1 cellular context compared by ENCODE assay signal in the genomic region with DNA sequence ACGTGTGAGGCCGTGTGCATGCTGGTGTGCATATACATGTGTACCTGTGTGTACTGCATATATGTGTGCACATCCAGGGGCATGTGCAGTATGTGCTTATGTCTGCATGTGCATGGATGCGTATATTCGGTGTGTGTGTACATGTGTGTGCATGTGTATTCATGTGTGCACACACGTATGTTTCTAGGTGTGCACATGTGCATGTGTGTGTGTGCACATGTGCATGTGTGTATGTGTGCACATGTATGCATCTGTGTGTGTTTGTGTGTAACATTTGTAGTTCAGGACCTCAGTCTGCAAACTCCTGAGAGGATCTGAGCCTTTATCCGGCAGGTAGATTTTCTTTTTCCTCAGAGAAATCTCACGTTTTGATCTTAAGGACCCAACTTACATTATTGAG.
TF ChIP-seq lines count a peak whose summit lies in the region.

No MANE protein-coding gene starts in this region.

TF ChIP-seq in HepG2, 621 proteins besides CTCF, POLR2A, EP300 and RAD21 (continued from another document):
- TF ChIP-seq, protein P1, sequence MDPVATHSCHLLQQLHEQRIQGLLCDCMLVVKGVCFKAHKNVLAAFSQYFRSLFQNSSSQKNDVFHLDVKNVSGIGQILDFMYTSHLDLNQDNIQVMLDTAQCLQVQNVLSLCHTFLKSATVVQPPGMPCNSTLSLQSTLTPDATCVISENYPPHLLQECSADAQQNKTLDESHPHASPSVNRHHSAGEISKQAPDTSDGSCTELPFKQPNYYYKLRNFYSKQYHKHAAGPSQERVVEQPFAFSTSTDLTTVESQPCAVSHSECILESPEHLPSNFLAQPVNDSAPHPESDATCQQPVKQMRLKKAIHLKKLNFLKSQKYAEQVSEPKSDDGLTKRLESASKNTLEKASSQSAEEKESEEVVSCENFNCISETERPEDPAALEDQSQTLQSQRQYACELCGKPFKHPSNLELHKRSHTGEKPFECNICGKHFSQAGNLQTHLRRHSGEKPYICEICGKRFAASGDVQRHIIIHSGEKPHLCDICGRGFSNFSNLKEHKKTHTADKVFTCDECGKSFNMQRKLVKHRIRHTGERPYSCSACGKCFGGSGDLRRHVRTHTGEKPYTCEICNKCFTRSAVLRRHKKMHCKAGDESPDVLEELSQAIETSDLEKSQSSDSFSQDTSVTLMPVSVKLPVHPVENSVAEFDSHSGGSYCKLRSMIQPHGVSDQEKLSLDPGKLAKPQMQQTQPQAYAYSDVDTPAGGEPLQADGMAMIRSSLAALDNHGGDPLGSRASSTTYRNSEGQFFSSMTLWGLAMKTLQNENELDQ (CRISPR knock-in tag; IDR thresholded peaks at IDR 0.05; ENCODE audit: borderline replicate concordance), result no peak
- no peak for TF ChIP-seq ATM (IDR thresholded peaks at IDR 0.05; ENCODE audit: borderline replicate concordance)
TF ChIP-seq in HepG2: peak in this region for 1.
